30 cellular contexts compared by ENCODE assay signal in the genomic region with DNA sequence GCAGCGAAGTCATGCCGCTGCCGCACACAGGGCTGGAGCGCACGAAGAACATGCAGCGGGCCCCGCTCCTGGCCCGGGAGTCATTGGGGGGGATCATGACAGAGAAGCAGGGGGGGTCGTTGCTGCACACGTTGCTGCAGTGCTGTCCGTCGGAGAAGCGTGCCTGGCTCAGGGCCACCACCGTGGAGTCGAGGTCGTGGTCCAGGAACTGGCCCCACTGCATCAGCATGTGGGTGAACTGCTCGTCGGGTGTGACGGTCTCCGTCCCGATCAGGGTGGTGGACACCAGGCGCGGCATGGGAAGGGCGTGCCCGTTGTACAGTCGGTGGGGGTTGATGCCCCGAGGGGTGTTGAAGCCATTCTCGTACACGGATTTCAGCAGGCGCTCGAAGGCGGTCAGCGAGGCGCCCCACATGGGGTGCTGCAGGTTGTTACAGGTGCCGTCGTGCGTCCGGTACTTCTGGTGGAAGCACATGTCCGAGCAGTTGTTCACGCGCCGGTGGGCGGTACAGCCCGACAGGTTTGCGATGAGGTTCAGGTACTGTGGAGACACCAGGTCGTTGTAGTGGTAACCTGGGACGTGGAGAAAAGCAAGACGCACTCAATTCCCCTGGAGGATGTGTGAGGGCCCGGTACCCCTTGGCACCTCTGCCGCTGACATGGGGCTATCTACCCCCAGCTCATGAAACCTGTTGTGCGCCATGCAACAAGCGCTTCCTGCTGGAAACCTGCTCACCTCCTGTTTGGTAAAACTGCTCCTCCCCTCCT.
DNase-seq lines count a peak whose midpoint lies in the region; ATAC-seq and TF ChIP-seq lines count a peak whose summit lies in the region.
"Had no signal": no experiment of that assay in that cellular context is flagged by ENCODE, and none has a peak within 500 bp of the region (broad histone marks: within the 10 kb centered on the region; RNA-seq: fewer than 3 reads in every experiment).

No MANE protein-coding gene starts in this region.

- no peak overlapping the region for H3K14ac ChIP-seq in IMR-90 (replicated peaks; ENCODE audit: low read depth, low read length)
- H3K14ac ChIP-seq in mesenchymal stem cell (ENCODE audit: low read length in 2 of 2) = no peak overlapping the region

- dilution Hi-C loops in IMR-90 (cut with HindIII; ENCODE audit: low sequenced_read_pairs, unreplicated experiment) = no loop called here

- peaks cover 7% of the 10 kb centered on the region for H3K4me1 Mint-ChIP-seq in WTC11
- H3K4me1 Mint-ChIP-seq: activated B cell treated with CpG ODN at 0.5 μM for 24 hours; activated naive CD8-positive, alpha-beta T cell treated with anti-CD3 and anti-CD28 coated beads, Interleukin-2, amount 10 ng/mL, durations not matched to agents 7 days and 5 days; neural crest cell had no signal

- no peak for TF ChIP-seq EP300 in sigmoid colon (IDR thresholded peaks at IDR 0.05)

- H2AK9ac ChIP-seq in IMR-90 (replicated peaks; ENCODE audit: low read depth, low read length, poor library complexity) = no peak overlapping the region

- no peaks in the 10 kb centered on the region for H3K9me3 Mint-ChIP-seq in WTC11
- H3K9me3 Mint-ChIP-seq: activated B cell treated with CpG ODN at 0.5 μM for 24 hours; activated naive CD8-positive, alpha-beta T cell treated with anti-CD3 and anti-CD28 coated beads, Interleukin-2, amount 10 ng/mL, durations not matched to agents 7 days and 5 days; neural crest cell had no signal

- H3K79me1 ChIP-seq in IMR-90 (ENCODE audit: low read depth in 1 of 2, low read length in 2 of 2) = peaks cover 41 to 87% of the 10 kb centered on the region in 2 experiments
- peaks cover 9% of the 10 kb centered on the region for H3K79me1 ChIP-seq in mesenchymal stem cell (replicated peaks; ENCODE audit: low read length, poor library complexity, severe bottlenecking)

- TF ChIP-seq CTCF in IMR-90 (conservative IDR thresholded peaks at IDR 0.05; ENCODE audit: low read depth, low read length) = no peak
- no peak for TF ChIP-seq CTCF in WTC11 (IDR thresholded peaks at IDR 0.05)
- TF ChIP-seq CTCF in sigmoid colon (IDR thresholded peaks at IDR 0.05) = no peak

- H2BK120ac ChIP-seq in IMR-90 (ENCODE audit: low read depth, low read length) (no peak overlapping the region), mesenchymal stem cell (ENCODE audit: low read depth, low read length) (no peak overlapping the region)

- H3K18ac ChIP-seq in IMR-90 (ENCODE audit: low read depth, low read length) = no peak overlapping the region
- H3K18ac ChIP-seq in mesenchymal stem cell (ENCODE audit: low read depth in 1 of 2, low read length in 2 of 2) = no peak overlapping the region

- TSS peak; percentile 91 for BruUV-seq in IMR-90 (replicated peaks; lab: Mats Ljungman, UMichigan)

- H2BK5ac ChIP-seq in IMR-90 (ENCODE audit: low read depth, low read length, poor library complexity, severe bottlenecking) (no peak overlapping the region), mesenchymal stem cell (ENCODE audit: low read depth, low read length, poor library complexity, severe bottlenecking) (no peak overlapping the region)

- H4K91ac ChIP-seq in IMR-90 (ENCODE audit: insufficient read depth, low read depth, low read length) (no peak overlapping the region), mesenchymal stem cell (ENCODE audit: low read length) (no peak overlapping the region)

- 98% methylated on average over 33 of the region's 52 CpGs; no CpG with 5 or more reads in 1 of the 2 experiments for WGBS in IMR-90 (ENCODE audit: extremely low coverage in 2 of 2, insufficient read length in 1 of 2), 2 experiments
- WGBS in mesenchymal stem cell = 98% methylated on average over 52 of the region's 52 CpGs
- 97% methylated on average over 52 of the region's 52 CpGs for WGBS in sigmoid colon, 2 donors

- ATAC-seq in IMR-90 (ENCODE audit: low read depth) (no peak), WTC11 (no peak)
- ATAC-seq: activated T-cell treated with anti-CD3 and anti-CD28 coated beads, Interleukin-2, amount 50 U/mL, for 4 hours had no signal

- H3K4me1 ChIP-seq in IMR-90 (ENCODE audit: control insufficient read depth, insufficient read depth, low read length) (peaks cover 24% of the 10 kb centered on the region), mesenchymal stem cell (ENCODE audit: control insufficient read depth, insufficient read depth, low read depth, low read length) (peaks cover 25% of the 10 kb centered on the region), sigmoid colon (peaks cover 0 to 47% (median 37%) of the 10 kb centered on the region in 4 donors)
- H3K4me1 ChIP-seq: prostate gland had no signal

- H4K8ac ChIP-seq in IMR-90 (ENCODE audit: low read depth in 2 of 2, low read length in 2 of 2) = no peak overlapping the region
- H4K8ac ChIP-seq in mesenchymal stem cell (ENCODE audit: low read length) = no peak overlapping the region

- H2BK12ac ChIP-seq in mesenchymal stem cell (ENCODE audit: low read length in 2 of 2) = no peak overlapping the region

- intact Hi-C loops in IMR-90 (cut with micrococcal nuclease) = no loop called here
- intact Hi-C loops in sigmoid colon (cut with DNase I) = no loop called here

- TF ChIP-seq POLR2A in IMR-90 (IDR thresholded peaks at IDR 0.05; ENCODE audit: low read depth, low read length) = no peak
- TF ChIP-seq POLR2A in sigmoid colon (IDR thresholded peaks at IDR 0.05) = no peak

- no peak overlapping the region for H3K9ac ChIP-seq in IMR-90 (ENCODE audit: low read depth, low read length)
- H3K9ac ChIP-seq in mesenchymal stem cell (ENCODE audit: low read length) = no peak overlapping the region

- H3K27ac ChIP-seq in IMR-90 (ENCODE audit: insufficient read depth, low read length) (no peak overlapping the region), mesenchymal stem cell (ENCODE audit: low read length, poor library complexity, severe bottlenecking) (no peak overlapping the region), sigmoid colon (no peak overlapping the region)
- H3K27ac ChIP-seq: cardiac muscle cell, esophagus muscularis mucosa, prostate gland, SK-N-MC, transverse colon had no signal

- peaks cover 24% of the 10 kb centered on the region for H3K9me1 ChIP-seq in IMR-90 (ENCODE audit: insufficient read depth, low read length)

- H2AFZ ChIP-seq in IMR-90 (replicated peaks; ENCODE audit: low read length, poor library complexity) (no peak overlapping the region), mesenchymal stem cell (ENCODE audit: low read depth, low read length) (no peak overlapping the region)

- no peaks in the 10 kb centered on the region for H3K27me3 Mint-ChIP-seq in WTC11 (ENCODE audit: low read depth)
- H3K27me3 Mint-ChIP-seq: activated B cell treated with CpG ODN at 0.5 μM for 24 hours; activated naive CD8-positive, alpha-beta T cell treated with anti-CD3 and anti-CD28 coated beads, Interleukin-2, amount 10 ng/mL, durations not matched to agents 7 days and 5 days had no signal

- peaks cover 64% of the 10 kb centered on the region for H3K36me3 Mint-ChIP-seq in WTC11
- H3K36me3 Mint-ChIP-seq: activated naive CD8-positive, alpha-beta T cell treated with anti-CD3 and anti-CD28 coated beads, Interleukin-2, amount 10 ng/mL, durations not matched to agents 7 days and 5 days had no signal

- no peak for DNase-seq in IMR-90
- DNase-seq in WTC11 (ENCODE audit: low spot score) = no peak
- DNase-seq in mesenchymal stem cell = no peak
- DNase-seq in sigmoid colon = peak; percentile 66
- DNase-seq in HCEC 1CT = no peak
- no peak for DNase-seq in dedifferentiated amniotic fluid mesenchymal stem cell (ENCODE audit: extremely low spot score)
- no peak for DNase-seq in NK-92 (lab: John Stamatoyannopoulos, UW; ENCODE audit: unreplicated experiment)
- DNase-seq: activated B cell treated with CpG ODN at 0.5 μM for 24 hours; activated gamma-delta T cell treated with Interleukin-2 at 50 U/mL for 16 hours; activated naive CD8-positive, alpha-beta T cell treated with anti-CD3 and anti-CD28 coated beads, Interleukin-2, amount 10 ng/mL, durations not matched to agents 7 days and 5 days; activated T-cell treated with anti-CD3 and anti-CD28 coated beads, Interleukin-2, amount 50 U/mL, for 4 hours; aorta; C1 segment of cervical spinal cord; COR-L47; cortex of kidney; DMS53; foreskin fibroblast; Kasumi-1; kidney; NCI-H146; NCI-H2107; NCI-H774; stimulated activated CD4-positive, alpha-beta T cell treated with anti-CD3 and anti-CD28 coated beads, Interleukin-4, amount 100 ng/mL, for 24 hours; T-helper 1 cell; transverse colon had no signal

- H3K4me3 Mint-ChIP-seq in WTC11 = no peak overlapping the region
- H3K4me3 Mint-ChIP-seq: activated B cell treated with CpG ODN at 0.5 μM for 24 hours; activated naive CD8-positive, alpha-beta T cell treated with anti-CD3 and anti-CD28 coated beads, Interleukin-2, amount 10 ng/mL, durations not matched to agents 7 days and 5 days; activated T-cell treated with anti-CD3 and anti-CD28 coated beads, Interleukin-2, amount 50 U/mL, for 4 hours; neural crest cell had no signal

- H3K4me3 ChIP-seq in IMR-90 (ENCODE audit: insufficient read depth, low read depth, low read length) = no peak overlapping the region
- H3K4me3 ChIP-seq in mesenchymal stem cell (ENCODE audit: insufficient read depth in 1 of 2, low read depth in 1 of 2, low read length in 2 of 2) = no peak overlapping the region
- H3K4me3 ChIP-seq in sigmoid colon = no peak overlapping the region
- H3K4me3 ChIP-seq: cardiac muscle cell, esophagus muscularis mucosa, prostate gland, SK-N-MC, transverse colon had no signal

- H3K9me3 ChIP-seq in IMR-90 (ENCODE audit: control insufficient read depth, insufficient read depth, low read length) (no peaks in the 10 kb centered on the region), mesenchymal stem cell (ENCODE audit: control insufficient read depth, low read length) (no peaks in the 10 kb centered on the region), sigmoid colon (no peaks in the 10 kb centered on the region)
- H3K9me3 ChIP-seq: esophagus muscularis mucosa, prostate gland, transverse colon had no signal

- H3K4me2 ChIP-seq in IMR-90 (ENCODE audit: low read depth, low read length) (no peak overlapping the region), mesenchymal stem cell (ENCODE audit: low read length, poor library complexity, severe bottlenecking) (no peak overlapping the region)

- H3K56ac ChIP-seq in IMR-90 (ENCODE audit: extremely low read depth, insufficient read depth, low read length) = no peak overlapping the region

- H3K36me3 ChIP-seq in IMR-90 (ENCODE audit: control insufficient read depth, insufficient read depth, low read length) (peaks cover 71% of the 10 kb centered on the region), mesenchymal stem cell (ENCODE audit: control insufficient read depth in 1 of 2, insufficient read depth in 2 of 2, low read depth in 1 of 2, low read length in 2 of 2) (peaks cover 57 to 59% of the 10 kb centered on the region in 2 experiments), sigmoid colon (peaks cover 19 to 43% (median 33%) of the 10 kb centered on the region in 4 donors)
- H3K36me3 ChIP-seq: transverse colon had no signal

- TF ChIP-seq RAD21 in IMR-90 (IDR thresholded peaks at IDR 0.05; ENCODE audit: low read length) = no peak

- H3K27me3 ChIP-seq in IMR-90 (ENCODE audit: control insufficient read depth, insufficient read depth, low read length) = no peaks in the 10 kb centered on the region
- no peaks in the 10 kb centered on the region for H3K27me3 ChIP-seq in mesenchymal stem cell (ENCODE audit: control insufficient read depth in 1 of 2, insufficient read depth in 1 of 2, low read length in 2 of 2)
- H3K27me3 ChIP-seq in sigmoid colon = no peaks in the 10 kb centered on the region
- H3K27me3 ChIP-seq: cardiac muscle cell, esophagus muscularis mucosa, transverse colon had no signal

- no peak overlapping the region; the same call in 1 of the 2 replicates for H3K4ac ChIP-seq in IMR-90 (ENCODE audit: low read depth, low read length)
- no peak overlapping the region for H3K4ac ChIP-seq in mesenchymal stem cell (ENCODE audit: low read depth in 1 of 2, low read length in 2 of 2)

- POLR2A ChIA-PET in IMR-90 (lab: Charles Lee; ENCODE audit: unreplicated experiment) (no interaction called here), WTC11 (lab: Charles Lee) (no interaction called here)

- CTCF ChIA-PET in IMR-90 (lab: Yijun Ruan, JAX) (interaction anchor here (0.7 kb wide), 1 partner anchor 102 kb away, joined by 3 read pairs; no protein-coding TSS in a partner anchor), WTC11 (lab: Charles Lee) (no interaction called here)

- no peak overlapping the region for H2AK5ac ChIP-seq in IMR-90 (ENCODE audit: low read depth, low read length)
- H2AK5ac ChIP-seq in mesenchymal stem cell (ENCODE audit: low read length, severe bottlenecking) = no peak overlapping the region

- H4K5ac ChIP-seq in IMR-90 (ENCODE audit: low read depth, low read length) = no peak overlapping the region

- H4K20me1 ChIP-seq in IMR-90 (ENCODE audit: insufficient read depth, low read length) = peaks cover 59% of the 10 kb centered on the region

- H2BK20ac ChIP-seq in IMR-90 (ENCODE audit: low read depth, low read length) = no peak overlapping the region

- H2BK15ac ChIP-seq in IMR-90 (ENCODE audit: low read depth, low read length) = no peak overlapping the region
- peak overlapping the region; percentile 7 for H2BK15ac ChIP-seq in mesenchymal stem cell (ENCODE audit: low read depth, poor library complexity, severe bottlenecking)

- H3K23ac ChIP-seq in IMR-90 (ENCODE audit: low read depth, low read length) = no peak overlapping the region
- no peak overlapping the region for H3K23ac ChIP-seq in mesenchymal stem cell (ENCODE audit: low read length in 2 of 2)

- peak overlapping the region; percentile 57 for H3K27ac Mint-ChIP-seq in WTC11
- H3K27ac Mint-ChIP-seq: activated B cell treated with CpG ODN at 0.5 μM for 24 hours; activated naive CD8-positive, alpha-beta T cell treated with anti-CD3 and anti-CD28 coated beads, Interleukin-2, amount 10 ng/mL, durations not matched to agents 7 days and 5 days had no signal

- in situ Hi-C loops in IMR-90 (cut with MboI; ENCODE audit: low sequenced_read_pairs) = no loop called here
